25 cellular contexts compared by ENCODE assay signal in genomic region chr5:29524197-29524596, GRCh38.
"Had no signal": no experiment of that assay in that cellular context is flagged by ENCODE, and none has a peak within 500 bp of the region (broad histone marks: within the 10 kb centered on the region; RNA-seq: fewer than 3 reads in every experiment).

No MANE protein-coding gene starts in this region.

- H3K4me1 ChIP-seq: left lung, parathyroid adenoma, suprapubic skin, vagina had no signal

- H3K27ac Mint-ChIP-seq: mesothelial cell of epicardium; naive B cell; natural killer cell treated with Interleukin-12 subunit alpha and Interleukin-12 subunit beta and Interleukin-15 and Interleukin-18, amount 100 ng/mL, for 72 hours; progenitor cell of endocrine pancreas; stimulated activated naive CD8-positive, alpha-beta T cell treated with anti-CD3 and anti-CD28 coated beads, Interleukin-15, amount 100 ng/mL, for 72 hours had no signal

- H3K9me3 ChIP-seq: suprapubic skin, vagina had no signal

- DNase-seq: dermis blood vessel endothelial cell; effector memory CD4-positive, alpha-beta T cell; hypothalamus; left cardiac atrium; left lung; mesenchymal stem cell; mucosa of descending colon; naive B cell; stimulated activated CD4-positive, alpha-beta T cell treated with anti-CD3 and anti-CD28 coated beads, Interleukin-12 subunit alpha, Interleukin-12 subunit beta, amount 100 ng/mL, for 4 hours; stimulated activated CD4-positive, alpha-beta T cell treated with anti-CD3 and anti-CD28 coated beads, Interleukin-1b, Interleukin-23, amount 100 ng/mL, for 48 hours; stimulated activated CD4-positive, alpha-beta T cell treated with anti-CD3 and anti-CD28 coated beads, Interleukin-4, amount 100 ng/mL, for 1 hour; stimulated activated CD8-positive, alpha-beta memory T cell treated with anti-CD3 and anti-CD28 coated beads, Interleukin-4, amount 100 ng/mL, for 48 hours; stimulated activated naive CD4-positive, alpha-beta T cell; stimulated activated naive CD8-positive, alpha-beta T cell treated with anti-CD3 and anti-CD28 coated beads, Interleukin-15, amount 100 ng/mL, for 72 hours; trophoblast cell had no signal

- H3K27ac ChIP-seq: coronary artery, left lung, parathyroid adenoma, suprapubic skin, vagina had no signal

- H3K36me3 Mint-ChIP-seq: mesothelial cell of epicardium, naive B cell had no signal

- H3K4me1 Mint-ChIP-seq: naive B cell; neural crest cell; stimulated activated naive CD8-positive, alpha-beta T cell treated with anti-CD3 and anti-CD28 coated beads, Interleukin-15, amount 100 ng/mL, for 72 hours had no signal

- H3K9ac ChIP-seq: parathyroid adenoma had no signal

- H3K4me2 ChIP-seq: smooth muscle cell had no signal

- H3K27me3 ChIP-seq: left lung, suprapubic skin, vagina had no signal

- H2AFZ ChIP-seq: parathyroid adenoma had no signal

- H3K9me3 Mint-ChIP-seq: neural crest cell had no signal

- H3K27me3 Mint-ChIP-seq: naive B cell; natural killer cell treated with Interleukin-12 subunit alpha and Interleukin-12 subunit beta and Interleukin-15 and Interleukin-18, amount 100 ng/mL, for 72 hours; progenitor cell of endocrine pancreas; stimulated activated naive CD8-positive, alpha-beta T cell treated with anti-CD3 and anti-CD28 coated beads, Interleukin-15, amount 100 ng/mL, for 72 hours had no signal

- H3K79me2 ChIP-seq: parathyroid adenoma had no signal

- H3K4me3 ChIP-seq: coronary artery, left lung, mucosa of descending colon, smooth muscle cell, suprapubic skin, vagina had no signal

- ATAC-seq: left cardiac atrium; left lung; mucosa of descending colon; natural killer cell treated with Interleukin-12 subunit alpha and Interleukin-12 subunit beta and Interleukin-15 and Interleukin-18, amount 100 ng/mL, for 72 hours; sciatic nerve; stimulated activated naive CD8-positive, alpha-beta T cell treated with anti-CD3 and anti-CD28 coated beads, Interleukin-15, amount 100 ng/mL, for 72 hours had no signal

- H3K36me3 ChIP-seq: left lung, suprapubic skin, vagina had no signal

- H3K4me3 Mint-ChIP-seq: mesothelial cell of epicardium; naive B cell; natural killer cell treated with Interleukin-12 subunit alpha and Interleukin-12 subunit beta and Interleukin-15 and Interleukin-18, amount 100 ng/mL, for 72 hours; neural crest cell; stimulated activated naive CD8-positive, alpha-beta T cell treated with anti-CD3 and anti-CD28 coated beads, Interleukin-15, amount 100 ng/mL, for 72 hours had no signal
